Comparison of ENCODE assay signal across 1 cellular context in genomic region chr12:6361834-6362233, GRCh38.
TF ChIP-seq lines count a peak whose summit lies in the region.

No MANE protein-coding gene starts in this region.

TF ChIP-seq in IMR-90, 13 proteins besides CTCF, POLR2A, EP300 and RAD21 (continued from another document):
- TF ChIP-seq, protein P1, sequence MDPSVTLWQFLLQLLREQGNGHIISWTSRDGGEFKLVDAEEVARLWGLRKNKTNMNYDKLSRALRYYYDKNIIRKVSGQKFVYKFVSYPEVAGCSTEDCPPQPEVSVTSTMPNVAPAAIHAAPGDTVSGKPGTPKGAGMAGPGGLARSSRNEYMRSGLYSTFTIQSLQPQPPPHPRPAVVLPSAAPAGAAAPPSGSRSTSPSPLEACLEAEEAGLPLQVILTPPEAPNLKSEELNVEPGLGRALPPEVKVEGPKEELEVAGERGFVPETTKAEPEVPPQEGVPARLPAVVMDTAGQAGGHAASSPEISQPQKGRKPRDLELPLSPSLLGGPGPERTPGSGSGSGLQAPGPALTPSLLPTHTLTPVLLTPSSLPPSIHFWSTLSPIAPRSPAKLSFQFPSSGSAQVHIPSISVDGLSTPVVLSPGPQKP (IDR thresholded peaks at IDR 0.05; ENCODE audit: borderline replicate concordance, low read depth, low read length), result no peak
- TF ChIP-seq NFE2L2 (IDR thresholded peaks at IDR 0.05; ENCODE audit: low read depth, low read length), result no peak
- TF ChIP-seq BHLHE40 (IDR thresholded peaks at IDR 0.05; ENCODE audit: low read depth, low read length), result no peak
- no peak for TF ChIP-seq CHD1 (IDR thresholded peaks at IDR 0.05; ENCODE audit: low read depth, low read length)
